Comparison of ENCODE assay signal across 7 cellular contexts in the genomic region with DNA sequence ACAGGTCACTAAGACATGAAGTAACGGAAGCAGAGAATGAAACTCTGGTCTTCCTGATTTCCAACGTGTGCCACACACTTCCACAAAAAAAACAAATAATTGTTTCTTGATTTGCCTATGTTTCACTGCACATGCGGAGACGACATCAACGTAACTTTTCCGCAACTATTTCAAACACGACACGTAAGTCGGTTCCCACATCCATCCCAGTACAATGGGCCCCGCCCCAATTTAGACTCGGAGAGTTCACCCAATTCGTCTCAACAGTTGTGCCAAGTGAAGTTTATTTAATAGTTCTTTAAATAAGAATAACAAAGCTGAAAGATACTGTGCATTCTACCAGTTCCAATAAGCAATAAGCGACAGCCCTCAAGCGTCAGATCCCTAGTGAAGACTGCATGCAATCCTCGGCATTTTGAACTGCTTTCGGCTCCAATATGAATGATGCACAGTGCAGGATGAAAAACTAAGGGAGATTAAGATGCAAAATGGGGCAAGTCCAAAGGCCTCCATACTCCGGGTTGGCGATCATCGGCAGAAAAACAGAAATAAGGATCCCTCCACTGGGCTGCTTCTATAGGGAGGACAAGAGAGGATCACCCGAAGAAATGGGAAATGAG. TPM values are rescaled to one million over a fixed set of nuclear protein-coding genes. Genes with fewer than 3 reads are reported as not detected.
DNase-seq lines count a peak whose midpoint lies in the region; ATAC-seq and TF ChIP-seq lines count a peak whose summit lies in the region.

No MANE protein-coding gene starts in this region.

- WGBS in esophagus squamous epithelium, 2 donors, result 0 to 1% methylated on average over 20 of the region's 20 CpGs

- H3K4me3 Mint-ChIP-seq in WTC11 (peak overlapping the region; percentile 99), nephron progenitor cell (peak overlapping the region; percentile 100)

- peak overlapping the region; percentile 84 to 98 (median 97) for H3K27ac ChIP-seq in esophagus squamous epithelium

- intact Hi-C loops in esophagus squamous epithelium (cut with DNase I), result no loop called here

- H3K9me3 ChIP-seq in esophagus squamous epithelium, result no peaks in the 10 kb centered on the region

- peak; percentile 58 for DNase-seq in ELR (ENCODE audit: low read depth)
- no peak for DNase-seq in WTC11 (ENCODE audit: low spot score)
- no peak for DNase-seq in esophagus squamous epithelium (lab: John Stamatoyannopoulos, UW)
- peak; percentile 16 for DNase-seq in nephron progenitor cell

- H3K36me3 ChIP-seq in esophagus squamous epithelium, result peaks cover 6 to 37% (median 19%) of the 10 kb centered on the region in 3 donors

- H3K36me3 Mint-ChIP-seq in WTC11, result peaks cover 47% of the 10 kb centered on the region
- H3K36me3 Mint-ChIP-seq in nephron progenitor cell (ENCODE audit: low read depth), result peaks cover 36% of the 10 kb centered on the region

- H3K9me3 Mint-ChIP-seq in WTC11 (no peaks in the 10 kb centered on the region), nephron progenitor cell (no peaks in the 10 kb centered on the region)

- peak overlapping the region; percentile 62 to 91 (median 88) for H3K4me3 ChIP-seq in esophagus squamous epithelium

- CTCF ChIA-PET in WTC11 (lab: Charles Lee), result no interaction called here

- H3K27me3 Mint-ChIP-seq in WTC11 (ENCODE audit: low read depth) (no peaks in the 10 kb centered on the region), nephron progenitor cell (ENCODE audit: low read depth, poor library complexity) (no peaks in the 10 kb centered on the region)

- POLR2A ChIA-PET in WTC11 (lab: Charles Lee), result no interaction called here

- H3K27me3 ChIP-seq in esophagus squamous epithelium, result no peaks in the 10 kb centered on the region

- TF ChIP-seq CTCF in WTC11 (IDR thresholded peaks at IDR 0.05) (no peak), esophagus squamous epithelium (IDR thresholded peaks at IDR 0.05) (no peak), nephron progenitor cell (IDR thresholded peaks at IDR 0.05) (no peak)

- peak overlapping the region; percentile 98 for H3K27ac Mint-ChIP-seq in WTC11
- H3K27ac Mint-ChIP-seq in nephron progenitor cell, result peak overlapping the region; percentile 100

- peaks cover 8 to 30% (median 16%) of the 10 kb centered on the region in 3 donors for H3K4me1 ChIP-seq in esophagus squamous epithelium

- no peak for TF ChIP-seq POLR2A in esophagus squamous epithelium (IDR thresholded peaks at IDR 0.05)

- H3K4me1 Mint-ChIP-seq in WTC11, result peaks cover 19% of the 10 kb centered on the region
- H3K4me1 Mint-ChIP-seq in nephron progenitor cell, result peaks cover 24% of the 10 kb centered on the region

- ATAC-seq in HG03064 (IDR thresholded peaks at IDR 0.05; ENCODE audit: low read depth, unreplicated experiment) (peak; percentile 4), WTC11 (0 out of 2 replicates have a peak, but pooled peaks have one; percentile 5), HG03439 (IDR thresholded peaks at IDR 0.05; ENCODE audit: unreplicated experiment) (no peak), HG03108 (IDR thresholded peaks at IDR 0.05; ENCODE audit: unreplicated experiment) (no peak)

TF ChIP-seq in WTC11, 78 proteins besides CTCF, POLR2A, EP300 and RAD21:
- TF ChIP-seq, protein P1, sequence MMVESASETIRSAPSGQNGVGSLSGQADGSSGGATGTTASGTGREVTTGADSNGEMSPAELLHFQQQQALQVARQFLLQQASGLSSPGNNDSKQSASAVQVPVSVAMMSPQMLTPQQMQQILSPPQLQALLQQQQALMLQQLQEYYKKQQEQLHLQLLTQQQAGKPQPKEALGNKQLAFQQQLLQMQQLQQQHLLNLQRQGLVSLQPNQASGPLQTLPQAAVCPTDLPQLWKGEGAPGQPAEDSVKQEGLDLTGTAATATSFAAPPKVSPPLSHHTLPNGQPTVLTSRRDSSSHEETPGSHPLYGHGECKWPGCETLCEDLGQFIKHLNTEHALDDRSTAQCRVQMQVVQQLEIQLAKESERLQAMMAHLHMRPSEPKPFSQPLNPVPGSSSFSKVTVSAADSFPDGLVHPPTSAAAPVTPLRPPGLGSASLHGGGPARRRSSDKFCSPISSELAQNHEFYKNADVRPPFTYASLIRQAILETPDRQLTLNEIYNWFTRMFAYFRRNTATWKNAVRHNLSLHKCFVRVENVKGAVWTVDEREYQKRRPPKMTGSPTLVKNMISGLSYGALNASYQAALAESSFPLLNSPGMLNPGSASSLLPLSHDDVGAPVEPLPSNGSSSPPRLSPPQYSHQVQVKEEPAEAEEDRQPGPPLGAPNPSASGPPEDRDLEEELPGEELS (CRISPR knock-in tag; IDR thresholded peaks at IDR 0.05), result no peak
- TF ChIP-seq ZBTB21 (CRISPR knock-in tag; IDR thresholded peaks at IDR 0.05; ENCODE audit: borderline replicate concordance), result no peak
- TF ChIP-seq, protein P2, sequence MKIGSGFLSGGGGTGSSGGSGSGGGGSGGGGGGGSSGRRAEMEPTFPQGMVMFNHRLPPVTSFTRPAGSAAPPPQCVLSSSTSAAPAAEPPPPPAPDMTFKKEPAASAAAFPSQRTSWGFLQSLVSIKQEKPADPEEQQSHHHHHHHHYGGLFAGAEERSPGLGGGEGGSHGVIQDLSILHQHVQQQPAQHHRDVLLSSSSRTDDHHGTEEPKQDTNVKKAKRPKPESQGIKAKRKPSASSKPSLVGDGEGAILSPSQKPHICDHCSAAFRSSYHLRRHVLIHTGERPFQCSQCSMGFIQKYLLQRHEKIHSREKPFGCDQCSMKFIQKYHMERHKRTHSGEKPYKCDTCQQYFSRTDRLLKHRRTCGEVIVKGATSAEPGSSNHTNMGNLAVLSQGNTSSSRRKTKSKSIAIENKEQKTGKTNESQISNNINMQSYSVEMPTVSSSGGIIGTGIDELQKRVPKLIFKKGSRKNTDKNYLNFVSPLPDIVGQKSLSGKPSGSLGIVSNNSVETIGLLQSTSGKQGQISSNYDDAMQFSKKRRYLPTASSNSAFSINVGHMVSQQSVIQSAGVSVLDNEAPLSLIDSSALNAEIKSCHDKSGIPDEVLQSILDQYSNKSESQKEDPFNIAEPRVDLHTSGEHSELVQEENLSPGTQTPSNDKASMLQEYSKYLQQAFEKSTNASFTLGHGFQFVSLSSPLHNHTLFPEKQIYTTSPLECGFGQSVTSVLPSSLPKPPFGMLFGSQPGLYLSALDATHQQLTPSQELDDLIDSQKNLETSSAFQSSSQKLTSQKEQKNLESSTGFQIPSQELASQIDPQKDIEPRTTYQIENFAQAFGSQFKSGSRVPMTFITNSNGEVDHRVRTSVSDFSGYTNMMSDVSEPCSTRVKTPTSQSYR (CRISPR knock-in tag; IDR thresholded peaks at IDR 0.05), result 0 out of 2 replicates have a peak, but pooled peaks have one; percentile 8
TF ChIP-seq in WTC11: peak in this region for 1.

RNA-seq across cellular contexts. Expression of a gene that starts 0.7 kb away (rescaled TPM):
- 345 to 362 TPM (median 359 TPM) in 3 replicates for total RNA-seq in WTC11 (2021)
- total RNA-seq in esophagus squamous epithelium, result 100 to 1,000 TPM in 2 of 4 donors, 10 to 100 TPM in 2; 59.3 to 126 (median 95.5) TPM

RNA-seq across cellular contexts. Expression of a gene that starts 17.7 kb away (rescaled TPM):
- total RNA-seq in WTC11 (2021) (21.4 to 24.7 TPM (median 21.8 TPM) in 3 replicates), esophagus squamous epithelium (10 to 100 TPM; 38.0 to 44.3 (median 40.5) TPM)

RNA-seq across cellular contexts. Expression of a gene that starts 33.9 kb away (rescaled TPM):
- total RNA-seq in WTC11 (2021), result 11.0 to 12.4 TPM (median 11.9 TPM) in 3 replicates
- 1 to 10 TPM in 2 of 4 donors, under 1 TPM in 2; 0.76 to 2.7 (median 1.1) TPM for total RNA-seq in esophagus squamous epithelium

Comparison
In these comparisons a context has a peak if more than half of its experiments do, and no peak if none do; other contexts are left out.
1. DNase-seq: peak in ELR (single experiment) and nephron progenitor cell (single experiment); none in WTC11 (single experiment) and esophagus squamous epithelium (single experiment).
2. ATAC-seq: peak in HG03064 (single experiment) and WTC11 (single experiment); none in HG03439 (single experiment) and HG03108 (single experiment).